In the genomic region with DNA sequence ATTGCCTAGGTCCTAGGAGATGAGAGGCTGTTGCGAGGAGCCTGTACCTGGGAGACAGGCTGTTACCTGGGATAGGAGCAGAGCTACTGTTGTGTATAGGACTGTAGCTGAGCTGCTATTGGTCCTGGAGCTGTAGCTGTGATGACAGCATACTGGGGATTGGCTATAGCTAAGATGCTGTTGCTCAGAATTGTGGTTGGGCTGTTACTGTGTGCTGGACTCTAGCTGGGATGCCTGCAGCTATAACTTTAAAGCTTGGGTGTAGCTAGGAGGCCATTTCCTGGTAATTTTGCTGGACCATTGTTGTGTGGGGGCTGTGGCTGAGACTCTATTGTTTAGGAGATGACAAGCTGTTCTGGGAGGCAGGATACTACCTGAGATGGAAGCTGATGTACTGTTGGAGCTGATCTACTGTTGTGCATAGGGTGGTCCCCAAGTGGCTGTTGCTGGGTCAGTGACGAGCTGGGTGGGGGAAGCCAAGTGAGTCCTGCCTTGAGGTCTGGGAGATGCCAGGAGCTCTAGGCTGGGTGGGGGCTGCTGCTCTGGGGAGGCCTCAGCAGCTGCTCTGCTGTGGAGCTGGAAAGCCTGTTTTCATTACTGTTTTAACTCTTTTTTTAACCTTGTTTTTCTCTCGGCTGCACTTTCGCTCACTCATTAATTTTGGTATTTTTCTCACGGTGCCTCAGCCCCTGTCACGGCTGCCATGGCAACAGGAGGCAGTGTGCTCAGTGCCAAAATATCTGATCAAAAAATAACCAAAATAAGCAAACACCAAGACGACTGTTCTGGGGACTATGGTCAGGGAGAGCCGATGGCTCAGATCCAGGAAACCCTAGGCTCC, we compare ENCODE assay signal across 1 cellular context.
TF ChIP-seq lines count a peak whose summit lies in the region.

No MANE protein-coding gene starts in this region.

TF ChIP-seq in HepG2, 621 proteins besides CTCF, POLR2A, EP300 and RAD21 (continued from another document):
- TF ChIP-seq KAT2B (IDR thresholded peaks at IDR 0.05; ENCODE audit: borderline replicate concordance, low read depth, low read length), result no peak
- no peak for TF ChIP-seq KDM4B (CRISPR knock-in tag; IDR thresholded peaks at IDR 0.05)
- TF ChIP-seq NCOA2 (CRISPR knock-in tag; IDR thresholded peaks at IDR 0.05), result no peak
- TF ChIP-seq ATF1 (CRISPR knock-in tag; IDR thresholded peaks at IDR 0.05), result no peak
- no peak for TF ChIP-seq NR2F1 (CRISPR knock-in tag; IDR thresholded peaks at IDR 0.05)
- no peak for TF ChIP-seq ZNF879 (CRISPR knock-in tag; IDR thresholded peaks at IDR 0.05)
- no peak for TF ChIP-seq ZBTB7B (CRISPR knock-in tag; IDR thresholded peaks at IDR 0.05)
- no peak for TF ChIP-seq ZFP41 (CRISPR knock-in tag; IDR thresholded peaks at IDR 0.05; ENCODE audit: borderline replicate concordance)
- TF ChIP-seq ZNF737 (CRISPR knock-in tag; IDR thresholded peaks at IDR 0.05; ENCODE audit: borderline replicate concordance), result no peak
- no peak for TF ChIP-seq ESRRA (CRISPR knock-in tag; IDR thresholded peaks at IDR 0.05; ENCODE audit: low read depth)
- TF ChIP-seq ZNF205 (CRISPR knock-in tag; IDR thresholded peaks at IDR 0.05), result no peak
- TF ChIP-seq ZNF431 (CRISPR knock-in tag; IDR thresholded peaks at IDR 0.05; ENCODE audit: borderline replicate concordance, low read depth), result no peak
- TF ChIP-seq PAWR (CRISPR knock-in tag; IDR thresholded peaks at IDR 0.05; ENCODE audit: borderline replicate concordance), result no peak
TF ChIP-seq in HepG2: peak in this region for 0.
